17 cellular contexts compared by ENCODE assay signal in the genomic region with DNA sequence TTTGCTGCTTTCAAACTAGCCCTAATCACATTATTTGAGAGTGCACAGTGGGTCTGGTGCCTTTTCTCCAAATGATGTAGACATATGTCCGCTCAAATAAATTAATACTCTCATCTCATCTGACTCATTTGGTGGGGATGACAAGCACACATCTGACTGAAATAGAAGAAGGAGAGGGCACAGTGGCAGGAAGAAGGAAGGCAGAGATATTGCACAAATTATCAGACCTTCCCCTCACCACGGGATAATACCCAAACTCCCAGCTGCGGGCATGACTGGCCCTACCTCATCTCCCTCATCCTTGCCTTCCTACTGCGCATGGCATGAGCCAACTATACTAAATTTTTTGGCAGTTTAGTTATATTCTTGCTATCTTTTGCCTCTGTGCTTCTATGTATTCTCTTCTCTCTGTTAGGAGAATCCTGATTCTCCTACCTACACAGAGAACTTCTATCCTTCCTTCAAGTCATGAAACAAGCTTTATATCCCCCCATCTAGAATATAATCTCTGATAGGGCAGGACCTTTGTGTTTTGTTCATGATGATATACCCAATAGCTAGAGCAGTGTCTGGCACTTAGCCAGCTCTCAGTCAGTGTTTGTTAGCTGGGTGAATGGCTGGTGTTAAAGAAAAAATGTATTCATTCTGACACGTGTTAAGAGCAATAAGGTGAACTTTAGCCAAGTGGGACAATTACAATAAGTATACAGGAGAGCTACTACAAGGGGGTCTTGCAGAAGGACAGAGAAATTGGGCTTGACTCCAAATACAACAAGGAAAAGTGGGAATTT. TPM values are rescaled to one million over a fixed set of nuclear protein-coding genes. Genes with fewer than 3 reads are reported as not detected.
DNase-seq lines count a peak whose midpoint lies in the region; ATAC-seq, FAIRE-seq and TF ChIP-seq lines count a peak whose summit lies in the region.
"Had no signal": no experiment of that assay in that cellular context is flagged by ENCODE, and none has a peak within 500 bp of the region (broad histone marks: within the 10 kb centered on the region; RNA-seq: fewer than 3 reads in every experiment).

No MANE protein-coding gene starts in this region.

- H3K4me1 ChIP-seq in K562 (replicated peaks in 1 of 2; ENCODE audit: control insufficient read depth in 2 of 2, insufficient read depth in 2 of 2, low read length in 2 of 2) = no peaks in the 10 kb centered on the region
- H3K4me1 ChIP-seq: ascending aorta, suprapubic skin had no signal

- no peaks in the 10 kb centered on the region for H3K36me3 ChIP-seq in K562 (ENCODE audit: control insufficient read depth, insufficient read depth, low read length)
- H3K36me3 ChIP-seq: ascending aorta, suprapubic skin had no signal

- H3K27me3 Mint-ChIP-seq in CD4-positive, alpha-beta T cell = peaks cover 10% of the 10 kb centered on the region

- WGBS in K562 (ENCODE audit: insufficient coverage, low coverage, missing lambda C conversion rate) = 3% methylated on average over 5 of the region's 5 CpGs

- ATAC-seq in K562 = no peak
- no peak for ATAC-seq in CD4-positive, alpha-beta T cell (ENCODE audit: poor library complexity)

- CTCF ChIA-PET in K562 (lab: Yijun Ruan, JAX; ENCODE audit: low intra/inter-chr PET ratio) = no interaction called here
- CTCF ChIA-PET in CD4-positive, alpha-beta T cell (lab: Charles Lee) = no interaction called here

- no peaks in the 10 kb centered on the region for H3K36me3 Mint-ChIP-seq in CD4-positive, alpha-beta T cell (ENCODE audit: low read depth)

- no TSS peak for BruUV-seq in K562 (replicated peaks; lab: Mats Ljungman, UMichigan)

- H3K27ac Mint-ChIP-seq in CD4-positive, alpha-beta T cell = no peak overlapping the region

- no peak for TF ChIP-seq CTCF in K562 (IDR thresholded peaks at IDR 0.05 in 2 of 3, conservative IDR thresholded peaks at IDR 0.05 in 1 of 3; ENCODE audit: insufficient read depth in 2 of 3, low read depth in 1 of 3, low read length in 3 of 3)
- no peak for TF ChIP-seq CTCF in retinal pigment epithelial cell (conservative IDR thresholded peaks at IDR 0.05; ENCODE audit: low read depth, low read length)
- TF ChIP-seq CTCF in CD4-positive, alpha-beta T cell (IDR thresholded peaks at IDR 0.05) = no peak

- no peak overlapping the region for H3K4me2 ChIP-seq in K562 (ENCODE audit: insufficient read depth, low read length)

- FAIRE-seq in K562 (lab: Jason Lieb, UNC) = no peak
- FAIRE-seq: H54 had no signal

- no peak for TF ChIP-seq RAD21 in K562 (CRISPR knock-in tag; conservative IDR thresholded peaks at IDR 0.05 in 1 of 2, IDR thresholded peaks at IDR 0.05 in 1 of 2)

- H3K9me1 ChIP-seq in K562 (ENCODE audit: control insufficient read depth, insufficient read depth, low read length) = no peaks in the 10 kb centered on the region

- no peaks in the 10 kb centered on the region for H3K9me3 Mint-ChIP-seq in CD4-positive, alpha-beta T cell

- H3K79me2 ChIP-seq in K562 (ENCODE audit: control insufficient read depth, insufficient read depth, low read length) = no peaks in the 10 kb centered on the region

- intact Hi-C loops in K562 (cut with micrococcal nuclease) = no loop called here
- intact Hi-C loops in CD4-positive, alpha-beta T cell (cut with DNase I, micrococcal nuclease) = no loop called here

- H3K4me1 Mint-ChIP-seq in CD4-positive, alpha-beta T cell (ENCODE audit: low read depth) = no peaks in the 10 kb centered on the region

- no peak overlapping the region for H3K4me3 Mint-ChIP-seq in CD4-positive, alpha-beta T cell

- H3K9me3 ChIP-seq in K562 (replicated peaks; ENCODE audit: control insufficient read depth, insufficient read depth, low read depth, low read length) = no peaks in the 10 kb centered on the region
- no peaks in the 10 kb centered on the region for H3K9me3 ChIP-seq in CD4-positive, alpha-beta T cell (ENCODE audit: control insufficient read depth, low read length)
- H3K9me3 ChIP-seq: ascending aorta, suprapubic skin had no signal

- no peak overlapping the region for H2AFZ ChIP-seq in K562 (ENCODE audit: low read depth, low read length)

- H3K27ac ChIP-seq in K562 (ENCODE audit: extremely low read depth, low read depth, low read length) = no peak overlapping the region
- no peak overlapping the region for H3K27ac ChIP-seq in CD4-positive, alpha-beta T cell (ENCODE audit: low read depth, low read length)
- H3K27ac ChIP-seq: ascending aorta, dorsolateral prefrontal cortex, suprapubic skin had no signal

- in situ Hi-C loops in K562 (cut with MboI) = no loop called here

- H3K27me3 ChIP-seq in K562 (ENCODE audit: control insufficient read depth in 2 of 2, insufficient read depth in 2 of 2, low read length in 2 of 2) = peaks cover 5 to 9% of the 10 kb centered on the region in 2 experiments; a peak in 4 of 5 replicates
- no peaks in the 10 kb centered on the region for H3K27me3 ChIP-seq in CD4-positive, alpha-beta T cell (ENCODE audit: control insufficient read depth, insufficient read depth, low read length)
- H3K27me3 ChIP-seq: ascending aorta, dorsolateral prefrontal cortex, suprapubic skin had no signal

- DNase-seq in NCI-H2081 (lab: John Stamatoyannopoulos, UW) (peak; percentile 10), NCI-H2081 treated with DMSO at 0.1 percent for 48 hours (lab: John Stamatoyannopoulos, UW) (no peak), NCI-H1105 treated with DMSO at 0.1 percent for 48 hours (lab: John Stamatoyannopoulos, UW) (peak; percentile 53), K562 (ENCODE audit: extremely low read depth in 1 of 4, low spot score in 3 of 4) (no peak), retinal pigment epithelial cell (ENCODE audit: low read depth) (peak; percentile 72), SW 1271 (lab: John Stamatoyannopoulos, UW) (no peak)
- no peak for DNase-seq in NK-92 treated with Interleukin-12 subunit alpha and Interleukin-12 subunit beta, amount 100 ng/mL, for 24 hours (lab: John Stamatoyannopoulos, UW)
- DNase-seq in CD4-positive, alpha-beta T cell = no peak
- DNase-seq: activated effector memory CD4-positive, alpha-beta T cell treated with anti-CD3 and anti-CD28 coated beads, Interleukin-2, amount 50 U/mL, for 16 hours; Karpas-422; NCI-H2171; stimulated activated CD4-positive, alpha-beta T cell treated with anti-CD3 and anti-CD28 coated beads, Interleukin-12 subunit alpha, Interleukin-12 subunit beta, amount 100 ng/mL, for 4 hours; T-helper 9 cell had no signal

- POLR2A ChIA-PET in K562 (lab: Yijun Ruan, JAX) = interaction anchor here (1.2 kb wide), 1 partner anchor 9 kb away, joined by 4 read pairs; no protein-coding TSS in a partner anchor
- POLR2A ChIA-PET in CD4-positive, alpha-beta T cell (lab: Charles Lee) = no interaction called here

- TF ChIP-seq EP300 in K562 (IDR thresholded peaks at IDR 0.05; ENCODE audit: low read length) = no peak

- no peak overlapping the region for H3K4me3 ChIP-seq in K562
- H3K4me3 ChIP-seq in retinal pigment epithelial cell (ENCODE audit: low read length) = no peak overlapping the region
- H3K4me3 ChIP-seq: ascending aorta, dorsolateral prefrontal cortex, suprapubic skin had no signal

- H3K9ac ChIP-seq in K562 (ENCODE audit: insufficient read depth in 1 of 2, low read depth in 2 of 2, low read length in 2 of 2) = no peak overlapping the region

- H4K20me1 ChIP-seq in K562 (replicated peaks; ENCODE audit: control insufficient read depth, insufficient read depth, low read length) = no peaks in the 10 kb centered on the region

- no peak for TF ChIP-seq POLR2A in K562 (conservative IDR thresholded peaks at IDR 0.05)

TF ChIP-seq in K562, 482 proteins besides CTCF, POLR2A, EP300 and RAD21:
- TF ChIP-seq ZC3H4 (CRISPR knock-in tag; IDR thresholded peaks at IDR 0.05; ENCODE audit: borderline replicate concordance) (no peak), NFIC (IDR thresholded peaks at IDR 0.05) (peak; percentile 80)
TF ChIP-seq in K562: peak in this region for 1.

RNA-seq across cellular contexts. Expression of a gene that starts 34.1 kb away (rescaled TPM):
- total RNA-seq in K562 (2011; cell fraction: chromatin; rRNA removed; ENCODE audit: low replicate concordance) = 2.4 and 4.7 TPM in 2 replicates
- 3.3 and 3.5 TPM in 2 replicates for total RNA-seq in K562 (2011; cell fraction: nucleolus; rRNA removed)
- 4.5 and 7.1 TPM in 2 replicates for total RNA-seq in K562 (2011; cell fraction: nucleoplasm; rRNA removed)
- 2.2 and 3.0 TPM in 2 replicates for total RNA-seq in K562 (2014; rRNA removed)
- 2.7 and 3.2 TPM in 2 replicates for total RNA-seq in K562 (2014; rRNA removed; fragmentation: Illumina TruSeq; extraction: Trizol)
- 2.9 and 3.0 TPM in 2 replicates for total RNA-seq in K562 (2015; rRNA removed; fragmentation: Illumina TruSeq; extraction: Trizol)
- total RNA-seq in K562 (2021) = 5.5 and 5.7 TPM in 2 replicates
- 1.3 and 2.2 TPM in 2 replicates for polyA plus RNA-seq in K562 (2011; rRNA removed)
- polyA plus RNA-seq in K562 (2011; cell fraction: cytosol; rRNA removed) = 1.5 and 2.8 TPM in 2 replicates
- polyA plus RNA-seq in K562 (2011; cell fraction: nucleus; rRNA removed) = 0.70 and 2.1 TPM in 2 replicates
- 2.4 and 3.2 TPM in 2 replicates for polyA plus RNA-seq in K562 (2012)
- polyA plus RNA-seq in K562 (2014; fragmentation: Illumina TruSeq; extraction: Trizol) = 3.9 and 4.8 TPM in 2 replicates
- polyA plus RNA-seq in K562 (2014; fragmentation: Nextera tagmentation; extraction: Ambion mirVana) = under 1 TPM; 0.63 to 0.67 TPM
- polyA plus RNA-seq in K562 (2014; rRNA removed) = 1.4 and 2.0 TPM in 2 replicates
- 6.3 and 10.1 TPM in 2 replicates for polyA minus RNA-seq in K562 (2011; rRNA and poly(A)+ RNA removed)
- 3.0 and 6.8 TPM in 2 replicates for polyA minus RNA-seq in K562 (2011; cell fraction: cytosol; rRNA and poly(A)+ RNA removed)
- polyA minus RNA-seq in K562 (2011; cell fraction: nucleus; rRNA and poly(A)+ RNA removed) = 2.4 and 3.5 TPM in 2 replicates
- under 1 TPM; 0.92 to 0.96 TPM for total RNA-seq in CD4-positive, alpha-beta T cell

Comparison
In these comparisons a context has a peak if more than half of its experiments do, and no peak if none do; other contexts are left out.
1. DNase-seq: peak in NCI-H2081 (2 of 2), NCI-H1105 treated with DMSO at 0.1 percent for 48 hours (single experiment) and retinal pigment epithelial cell (single experiment); none in NCI-H2081 treated with DMSO at 0.1 percent for 48 hours (single experiment), K562 (0 of 4), NK-92 treated with Interleukin-12 subunit alpha and Interleukin-12 subunit beta, amount 100 ng/mL, for 24 hours (single experiment), CD4-positive, alpha-beta T cell (0 of 10) and SW 1271 (0 of 2).